Comparison of ENCODE assay signal across 21 cellular contexts in genomic region chr2:19860022-19860421, GRCh38. TPM values are rescaled to one million over a fixed set of nuclear protein-coding genes. Genes with fewer than 3 reads are reported as not detected.
A peak's percentile ranks its signal among the peaks of the same experiment; 100 is the strongest.
DNase-seq lines count a peak whose midpoint lies in the region; ATAC-seq, FAIRE-seq and TF ChIP-seq lines count a peak whose summit lies in the region.
"Had no signal": no experiment of that assay in that cellular context is flagged by ENCODE, and none has a peak within 500 bp of the region (broad histone marks: within the 10 kb centered on the region; RNA-seq: fewer than 3 reads in every experiment).

No MANE protein-coding gene starts in this region.

- H3K79me2 ChIP-seq in keratinocyte (ENCODE audit: control insufficient read depth, insufficient read depth, low read length): no peaks in the 10 kb centered on the region

- H3K4me3 Mint-ChIP-seq in natural killer cell treated with Interleukin-12 subunit alpha and Interleukin-12 subunit beta and Interleukin-15 and Interleukin-18, amount 100 ng/mL, for 72 hours: no peak overlapping the region
- no peak overlapping the region for H3K4me3 Mint-ChIP-seq in natural killer cell
- H3K4me3 Mint-ChIP-seq: activated CD4-positive, alpha-beta memory T cell treated with anti-CD3 and anti-CD28 coated beads for 36 hours; CD4-positive, alpha-beta memory T cell; WTC11 had no signal

- dilution Hi-C loops in keratinocyte (cut with MboI; ENCODE audit: extremely low pct_ligation_motif_present, low sequenced_read_pairs): loop anchor here (25.0 kb wide), 1 partner anchor 498 kb away; the partner anchor contains the start of gene OSR1

- DNase-seq in natural killer cell treated with Interleukin-12 subunit alpha and Interleukin-12 subunit beta and Interleukin-15 and Interleukin-18, amount 100 ng/mL, for 72 hours (ENCODE audit: low spot score): peak; percentile 41
- DNase-seq in natural killer cell: no peak
- peak; percentile 97 for DNase-seq in bronchial epithelial cell (ENCODE audit: low read depth)
- no peak for DNase-seq in keratinocyte (ENCODE audit: low read depth, low spot score)
- DNase-seq in GM13976 (ENCODE audit: low spot score): no peak
- DNase-seq in effector CD8-positive, alpha-beta T cell (lab: John Stamatoyannopoulos, UW): no peak
- no peak for DNase-seq in mucosa of gallbladder (ENCODE audit: low spot score)
- no peak for DNase-seq in activated CD8-positive, alpha-beta memory T cell treated with anti-CD3 and anti-CD28 coated beads, Interleukin-2, amount 50 U/mL, for 4 hours
- DNase-seq: activated CD4-positive, alpha-beta memory T cell treated with anti-CD3 and anti-CD28 coated beads for 36 hours; activated naive CD4-positive, alpha-beta T cell; CD4-positive, alpha-beta memory T cell; DND-41; NCI-H1930; NCI-H526 treated with DMSO at 0.1 percent for 48 hours; retina; T-helper 2 cell had no signal

- FAIRE-seq in bronchial epithelial cell (lab: Jason Lieb, UNC): peak; percentile 95
- FAIRE-seq in keratinocyte (lab: Jason Lieb, UNC): peak; percentile 90
- FAIRE-seq: frontal cortex had no signal

- no peak overlapping the region for H3K27ac ChIP-seq in keratinocyte (ENCODE audit: control insufficient read depth, insufficient read depth, low read length)
- H3K27ac ChIP-seq: HL-60, neutrophil, SJSA1 had no signal

- no peaks in the 10 kb centered on the region for H4K20me1 ChIP-seq in keratinocyte (ENCODE audit: control insufficient read depth, extremely low read depth, insufficient read depth, low read length)

- H3K9me3 Mint-ChIP-seq in natural killer cell treated with Interleukin-12 subunit alpha and Interleukin-12 subunit beta and Interleukin-15 and Interleukin-18, amount 100 ng/mL, for 72 hours: no peaks in the 10 kb centered on the region
- H3K9me3 Mint-ChIP-seq in natural killer cell: no peaks in the 10 kb centered on the region
- H3K9me3 Mint-ChIP-seq: activated CD4-positive, alpha-beta memory T cell treated with anti-CD3 and anti-CD28 coated beads for 36 hours; CD4-positive, alpha-beta memory T cell; WTC11 had no signal

- H3K4me1 Mint-ChIP-seq in natural killer cell treated with Interleukin-12 subunit alpha and Interleukin-12 subunit beta and Interleukin-15 and Interleukin-18, amount 100 ng/mL, for 72 hours (ENCODE audit: low read depth in 2 of 2): peaks cover 0 to 9% of the 10 kb centered on the region in 2 donors
- H3K4me1 Mint-ChIP-seq in natural killer cell: no peaks in the 10 kb centered on the region

- intact Hi-C loops in natural killer cell (cut with micrococcal nuclease): loop anchor here (5.0 kb wide), 2 partner anchors 513 to 1423 kb away; no protein-coding TSS in a partner anchor

- H3K4me2 ChIP-seq in keratinocyte (ENCODE audit: control insufficient read depth, extremely low read depth, insufficient read depth, low read depth, low read length): peak overlapping the region; percentile 13

- no peak overlapping the region for H3K27ac Mint-ChIP-seq in natural killer cell treated with Interleukin-12 subunit alpha and Interleukin-12 subunit beta and Interleukin-15 and Interleukin-18, amount 100 ng/mL, for 72 hours
- H3K27ac Mint-ChIP-seq in natural killer cell: no peak overlapping the region
- H3K27ac Mint-ChIP-seq: activated CD4-positive, alpha-beta memory T cell treated with anti-CD3 and anti-CD28 coated beads for 36 hours; CD4-positive, alpha-beta memory T cell; WTC11 had no signal

- in situ Hi-C loops in GM13976 (cut with MboI; ENCODE audit: low sequenced_read_pairs, unreplicated experiment): loop anchor here (10.0 to 25.0 kb wide), 3 partner anchors 505 to 1323 kb away; partner anchors contain the start of gene OSR1

- no peak overlapping the region for H3K9ac ChIP-seq in keratinocyte (ENCODE audit: control insufficient read depth, extremely low read depth, insufficient read depth, low read length)

- H3K27me3 Mint-ChIP-seq in natural killer cell treated with Interleukin-12 subunit alpha and Interleukin-12 subunit beta and Interleukin-15 and Interleukin-18, amount 100 ng/mL, for 72 hours: peaks cover 10 to 16% of the 10 kb centered on the region in 2 donors
- peaks cover 7 to 11% of the 10 kb centered on the region in 2 donors for H3K27me3 Mint-ChIP-seq in natural killer cell (ENCODE audit: low read depth in 2 of 2)

- H3K4me3 ChIP-seq in bronchial epithelial cell (ENCODE audit: low read depth, low read length): no peak overlapping the region
- H3K4me3 ChIP-seq in keratinocyte (ENCODE audit: control insufficient read depth in 2 of 3, extremely low read depth in 1 of 3, insufficient read depth in 2 of 3, low read depth in 1 of 3, low read length in 3 of 3): no peak overlapping the region
- H3K4me3 ChIP-seq: SJSA1 had no signal

- no peaks in the 10 kb centered on the region for H3K27me3 ChIP-seq in bronchial epithelial cell (ENCODE audit: control insufficient read depth, insufficient read depth, low read length)
- H3K27me3 ChIP-seq in keratinocyte (ENCODE audit: control insufficient read depth, extremely low read depth, insufficient read depth, low read length): no peaks in the 10 kb centered on the region
- H3K27me3 ChIP-seq: SJSA1 had no signal

- TF ChIP-seq CTCF in natural killer cell (IDR thresholded peaks at IDR 0.05) (no peak), bronchial epithelial cell (IDR thresholded peaks at IDR 0.05; ENCODE audit: insufficient read depth, low read length, severe bottlenecking) (no peak), keratinocyte (optimal IDR thresholded peaks at IDR 0.05 in 1 of 3, IDR thresholded peaks at IDR 0.05 in 1 of 3, conservative IDR thresholded peaks at IDR 0.05 in 1 of 3; ENCODE audit: extremely low read depth in 1 of 3, insufficient read depth in 2 of 3, low read length in 3 of 3) (no peak), GM13976 (IDR thresholded peaks at IDR 0.05; ENCODE audit: borderline replicate concordance, control extremely low read depth, extremely low read depth, insufficient read depth, missing control alignments) (no peak)

- no peaks in the 10 kb centered on the region for H3K9me3 ChIP-seq in keratinocyte (ENCODE audit: control insufficient read depth, low read depth, low read length)
- H3K9me3 ChIP-seq: neutrophil, SJSA1 had no signal

- H3K36me3 ChIP-seq in bronchial epithelial cell (ENCODE audit: control insufficient read depth, insufficient read depth, low read length): no peaks in the 10 kb centered on the region
- no peaks in the 10 kb centered on the region for H3K36me3 ChIP-seq in keratinocyte (ENCODE audit: control insufficient read depth in 2 of 2, extremely low read depth in 1 of 2, insufficient read depth in 2 of 2, low read length in 2 of 2)
- H3K36me3 ChIP-seq: neutrophil, SJSA1 had no signal

- H2AFZ ChIP-seq in keratinocyte (ENCODE audit: control insufficient read depth, low read length): peak overlapping the region; percentile 59

- ATAC-seq in natural killer cell treated with Interleukin-12 subunit alpha and Interleukin-12 subunit beta and Interleukin-15 and Interleukin-18, amount 100 ng/mL, for 72 hours: no peak
- ATAC-seq in natural killer cell: no peak
- ATAC-seq: WTC11 had no signal

- no peaks in the 10 kb centered on the region for H3K36me3 Mint-ChIP-seq in natural killer cell treated with Interleukin-12 subunit alpha and Interleukin-12 subunit beta and Interleukin-15 and Interleukin-18, amount 100 ng/mL, for 72 hours
- H3K36me3 Mint-ChIP-seq in natural killer cell: no peaks in the 10 kb centered on the region
- H3K36me3 Mint-ChIP-seq: activated CD4-positive, alpha-beta memory T cell treated with anti-CD3 and anti-CD28 coated beads for 36 hours; CD4-positive, alpha-beta memory T cell; WTC11 had no signal

- no peaks in the 10 kb centered on the region for H3K9me1 ChIP-seq in keratinocyte (ENCODE audit: control insufficient read depth, extremely low read depth, insufficient read depth, low read length)

- peaks cover 7% of the 10 kb centered on the region for H3K4me1 ChIP-seq in keratinocyte (ENCODE audit: control insufficient read depth, extremely low read depth, insufficient read depth, low read length)
- H3K4me1 ChIP-seq: SJSA1 had no signal

RNA-seq across cellular contexts. Expression of gene TTC32, which starts 41.8 kb away (rescaled TPM):
- 10 to 100 TPM; 14.8 to 17.8 TPM for total RNA-seq in natural killer cell treated with Interleukin-12 subunit alpha and Interleukin-12 subunit beta and Interleukin-15 and Interleukin-18, amount 100 ng/mL, for 72 hours
- total RNA-seq in natural killer cell (10 to 100 TPM; 30.4 to 45.3 (median 37.2) TPM), bronchial epithelial cell (4.2 and 7.7 TPM in 2 replicates), mucosa of gallbladder (6.8 TPM)
- 3.7 to 7.6 TPM (median 4.8 TPM) in 3 replicates for polyA plus RNA-seq in keratinocyte
- polyA plus RNA-seq in keratinocyte (2011; ENCODE audit: low read depth): 8.1 TPM
- polyA plus RNA-seq in keratinocyte (2011; cell fraction: cytosol; rRNA removed): 1.5 and 1.6 TPM in 2 replicates
- 11.3 and 16.5 TPM in 2 replicates for polyA plus RNA-seq in keratinocyte (2011; cell fraction: nucleus; rRNA removed)
- 3.1 and 11.8 TPM in 2 replicates for polyA plus RNA-seq in keratinocyte (2012; ENCODE audit: low replicate concordance)
- polyA minus RNA-seq in keratinocyte: 1.4 to 3.4 TPM in 2 of 3 replicates, not detected in the other
- polyA minus RNA-seq in keratinocyte (2011; cell fraction: cytosol; rRNA and poly(A)+ RNA removed): 3.5 TPM
- 4.9 and 6.4 TPM in 2 replicates for polyA minus RNA-seq in keratinocyte (2011; cell fraction: nucleus; rRNA and poly(A)+ RNA removed)

Comparison
In these comparisons a context has a peak if more than half of its experiments do, and no peak if none do; other contexts are left out.
1. DNase-seq: peak in natural killer cell treated with Interleukin-12 subunit alpha and Interleukin-12 subunit beta and Interleukin-15 and Interleukin-18, amount 100 ng/mL, for 72 hours (single experiment) and bronchial epithelial cell (single experiment); none in natural killer cell (single experiment), keratinocyte (single experiment), GM13976 (single experiment), effector CD8-positive, alpha-beta T cell (single experiment), mucosa of gallbladder (single experiment) and activated CD8-positive, alpha-beta memory T cell treated with anti-CD3 and anti-CD28 coated beads, Interleukin-2, amount 50 U/mL, for 4 hours (single experiment).